Comparison of ENCODE assay signal across 8 cellular contexts in the genomic region with DNA sequence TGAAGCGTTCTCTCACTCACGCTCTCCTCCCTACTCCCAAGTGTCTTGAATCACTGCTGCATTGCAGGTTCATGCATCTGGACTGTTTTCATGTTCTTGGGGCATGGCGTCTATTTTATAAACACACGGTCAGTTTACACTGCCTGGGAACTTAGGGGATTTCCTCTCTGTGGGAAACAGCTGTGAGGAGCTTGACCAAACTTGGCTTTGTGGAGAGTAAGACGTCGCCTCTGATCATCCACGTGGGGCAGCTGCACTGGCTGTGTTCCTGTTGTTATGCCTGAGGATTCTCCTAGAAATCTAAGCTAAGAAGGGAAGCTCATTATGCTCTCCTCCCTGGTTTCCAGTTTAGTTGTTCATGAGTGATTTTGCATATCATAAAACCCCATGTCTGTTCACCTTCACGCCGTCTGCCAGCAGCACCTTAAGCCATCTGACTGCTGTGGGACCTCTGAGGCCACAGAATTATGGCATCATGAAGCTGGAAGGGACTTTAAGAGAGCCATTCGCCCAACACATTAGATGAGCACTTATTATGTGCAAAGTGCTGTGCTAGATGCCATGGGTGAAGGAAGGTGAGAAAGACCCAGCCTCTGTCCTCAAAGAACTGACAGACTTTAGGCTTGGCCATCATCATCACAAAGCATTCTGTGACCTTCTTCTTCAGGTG. TPM values are rescaled to one million over a fixed set of nuclear protein-coding genes. Genes with fewer than 3 reads are reported as not detected.
DNase-seq lines count a peak whose midpoint lies in the region; ATAC-seq and TF ChIP-seq lines count a peak whose summit lies in the region.

No MANE protein-coding gene starts in this region.

- ATAC-seq in GM18505 (IDR thresholded peaks at IDR 0.05; ENCODE audit: unreplicated experiment) (peak; percentile 20), HG02759 (IDR thresholded peaks at IDR 0.05; ENCODE audit: unreplicated experiment) (peak; percentile 37)

- DNase-seq in T1000 (lab: John Stamatoyannopoulos, UW) (peak; percentile 22), kidney glomerular epithelial cell (lab: John Stamatoyannopoulos, UW) (peak; percentile 19), ureter (ENCODE audit: low spot score) (peak; percentile 65), superior temporal gyrus (ENCODE audit: extremely low spot score) (no peak), NCI-H146 (lab: John Stamatoyannopoulos, UW) (no peak), middle frontal gyrus (ENCODE audit: extremely low spot score, low spot score) (no peak)

- no peak for TF ChIP-seq POLR2A in GM18505 (IDR thresholded peaks at IDR 0.05; ENCODE audit: borderline replicate concordance, extremely low read depth, insufficient read depth, insufficient read length)

RNA-seq across cellular contexts. Expression of a gene that starts 38.8 kb away (rescaled TPM):
- total RNA-seq in ureter, result 21.7 TPM

Comparison
In these comparisons a context has a peak if more than half of its experiments do, and no peak if none do; other contexts are left out.
1. DNase-seq: peak in T1000 (single experiment), kidney glomerular epithelial cell (single experiment) and ureter (single experiment); none in superior temporal gyrus (single experiment), NCI-H146 (single experiment) and middle frontal gyrus (single experiment).